37 cellular contexts compared by ENCODE assay signal in genomic region chr3:142424754-142425153, GRCh38.
"Had no signal": no experiment of that assay in that cellular context is flagged by ENCODE, and none has a peak within 500 bp of the region (broad histone marks: within the 10 kb centered on the region; RNA-seq: fewer than 3 reads in every experiment).

No MANE protein-coding gene starts in this region.

- H3K4me1 Mint-ChIP-seq: activated naive CD4-positive, alpha-beta T cell treated with anti-CD3 and anti-CD28 coated beads, Interleukin-2, amount 10 ng/mL, durations not matched to agents 7 days and 5 days; brain had no signal

- H3K27me3 Mint-ChIP-seq: activated naive CD4-positive, alpha-beta T cell treated with anti-CD3 and anti-CD28 coated beads, Interleukin-2, amount 10 ng/mL, durations not matched to agents 7 days and 5 days; activated naive CD4-positive, alpha-beta T cell treated with anti-CD3 and anti-CD28 coated beads, Interleukin-2, amount 50 U/mL, for 24 hours; activated naive CD8-positive, alpha-beta T cell; activated naive CD8-positive, alpha-beta T cell treated with anti-CD3 and anti-CD28 coated beads for 36 hours; activated naive CD8-positive, alpha-beta T cell treated with anti-CD3 and anti-CD28 coated beads, Interleukin-2, amount 10 ng/mL, durations not matched to agents 7 days and 5 days; activated naive CD8-positive, alpha-beta T cell treated with anti-CD3 and anti-CD28 coated beads, Interleukin-2, amount 50 U/mL, for 24 hours; activated T-cell treated with anti-CD3 and anti-CD28 coated beads, Interleukin-2, amount 50 U/mL, for 24 hours; activated T-helper 17 cell treated with anti-CD3 and anti-CD28 coated beads, Interleukin-2, amount 50 U/mL, for 72 hours; brain; central memory CD8-positive, alpha-beta T cell had no signal

- H3K4me3 Mint-ChIP-seq: activated naive CD4-positive, alpha-beta T cell treated with anti-CD3 and anti-CD28 coated beads for 36 hours; activated naive CD4-positive, alpha-beta T cell treated with anti-CD3 and anti-CD28 coated beads, Interleukin-2, amount 10 ng/mL, durations not matched to agents 7 days and 5 days; activated naive CD4-positive, alpha-beta T cell treated with anti-CD3 and anti-CD28 coated beads, Interleukin-2, amount 50 U/mL, for 24 hours; activated naive CD8-positive, alpha-beta T cell; activated naive CD8-positive, alpha-beta T cell treated with anti-CD3 and anti-CD28 coated beads for 36 hours; activated naive CD8-positive, alpha-beta T cell treated with anti-CD3 and anti-CD28 coated beads, Interleukin-2, amount 10 ng/mL, durations not matched to agents 7 days and 5 days; activated naive CD8-positive, alpha-beta T cell treated with anti-CD3 and anti-CD28 coated beads, Interleukin-2, amount 50 U/mL, for 24 hours; activated T-cell treated with anti-CD3 and anti-CD28 coated beads, Interleukin-2, amount 50 U/mL, for 24 hours; activated T-cell treated with anti-CD3 and anti-CD28 coated beads, Interleukin-2, amount 50 U/mL, for 4 hours; activated T-cell treated with anti-CD3 and anti-CD28 coated beads, Interleukin-2, amount 50 U/mL, for 72 hours; activated T-helper 1 cell treated with anti-CD3 and anti-CD28 coated beads, Interleukin-12 subunit alpha, Interleukin-12 subunit beta, Interleukin-2, Interleukin-4 antibody, amounts not matched to agents 30 ng/mL and 10 ng/mL and 1 ng/mL, durations not matched to agents 14 hours and 24 hours and 36 hours; activated T-helper 17 cell treated with anti-CD3 and anti-CD28 coated beads, Interleukin-2, amount 50 U/mL, for 72 hours; brain; central memory CD8-positive, alpha-beta T cell had no signal

- H3K9me3 ChIP-seq: adrenal gland, ascending aorta, body of pancreas, breast epithelium had no signal

- ATAC-seq: activated naive CD4-positive, alpha-beta T cell treated with anti-CD3 and anti-CD28 coated beads, Interleukin-2, amount 50 U/mL, for 72 hours; activated naive CD8-positive, alpha-beta T cell treated with anti-CD3 and anti-CD28 coated beads, Interleukin-2, amount 50 U/mL, for 24 hours; activated T-cell treated with anti-CD3 and anti-CD28 coated beads, Interleukin-2, amount 50 U/mL, for 4 hours; activated T-cell treated with anti-CD3 and anti-CD28 coated beads, Interleukin-2, amount 50 U/mL, for 72 hours; activated T-helper 17 cell treated with anti-CD3 and anti-CD28 coated beads, Interleukin-2, amount 50 U/mL, for 72 hours; body of pancreas had no signal

- DNase-seq: activated effector memory CD4-positive, alpha-beta T cell treated with anti-CD3 and anti-CD28 coated beads, Interleukin-2, amount 50 U/mL, for 16 hours; activated effector memory CD4-positive, alpha-beta T cell treated with Interleukin-2 at 50 U/mL for 16 hours; activated gamma-delta T cell; activated gamma-delta T cell treated with Interleukin-2 at 50 U/mL for 16 hours; activated naive CD4-positive, alpha-beta T cell; activated naive CD4-positive, alpha-beta T cell treated with anti-CD3 and anti-CD28 coated beads for 36 hours; activated naive CD4-positive, alpha-beta T cell treated with anti-CD3 and anti-CD28 coated beads, Interleukin-2, amount 10 ng/mL, durations not matched to agents 7 days and 5 days; activated naive CD4-positive, alpha-beta T cell treated with anti-CD3 and anti-CD28 coated beads, Interleukin-2, amount 50 U/mL, for 16 hours; activated naive CD4-positive, alpha-beta T cell treated with Interleukin-2 at 50 U/mL for 16 hours; activated naive CD8-positive, alpha-beta T cell treated with anti-CD3 and anti-CD28 coated beads for 36 hours; activated naive CD8-positive, alpha-beta T cell treated with anti-CD3 and anti-CD28 coated beads, Interleukin-2, amount 10 ng/mL, durations not matched to agents 7 days and 5 days; activated naive CD8-positive, alpha-beta T cell treated with anti-CD3 and anti-CD28 coated beads, Interleukin-2, amount 50 U/mL, for 24 hours; activated T-cell treated with anti-CD3 and anti-CD28 coated beads, Interleukin-2, amount 50 U/mL, for 24 hours; activated T-cell treated with anti-CD3 and anti-CD28 coated beads, Interleukin-2, amount 50 U/mL, for 4 hours; activated T-cell treated with anti-CD3 and anti-CD28 coated beads, Interleukin-2, amount 50 U/mL, for 48 hours; activated T-cell treated with anti-CD3 and anti-CD28 coated beads, Interleukin-2, amount 50 U/mL, for 72 hours; adrenal gland; amniotic stem cell; amygdala; anterior cingulate cortex; aorta; body of pancreas; brain microvascular endothelial cell; caudate nucleus; central memory CD4-positive, alpha-beta T cell; cerebellar nuclear complex had no signal

- H3K9me3 Mint-ChIP-seq: activated naive CD4-positive, alpha-beta T cell treated with anti-CD3 and anti-CD28 coated beads for 36 hours; activated naive CD4-positive, alpha-beta T cell treated with anti-CD3 and anti-CD28 coated beads, Interleukin-2, amount 10 ng/mL, durations not matched to agents 7 days and 5 days; activated naive CD4-positive, alpha-beta T cell treated with anti-CD3 and anti-CD28 coated beads, Interleukin-2, amount 50 U/mL, for 24 hours; activated naive CD4-positive, alpha-beta T cell treated with anti-CD3 and anti-CD28 coated beads, Interleukin-2, amount 50 U/mL, for 72 hours; activated naive CD8-positive, alpha-beta T cell treated with anti-CD3 and anti-CD28 coated beads for 36 hours; activated naive CD8-positive, alpha-beta T cell treated with anti-CD3 and anti-CD28 coated beads, Interleukin-2, amount 10 ng/mL, durations not matched to agents 7 days and 5 days; activated naive CD8-positive, alpha-beta T cell treated with anti-CD3 and anti-CD28 coated beads, Interleukin-2, amount 50 U/mL, for 24 hours; activated T-cell treated with anti-CD3 and anti-CD28 coated beads, Interleukin-2, amount 50 U/mL, for 24 hours; activated T-cell treated with anti-CD3 and anti-CD28 coated beads, Interleukin-2, amount 50 U/mL, for 4 hours; activated T-cell treated with anti-CD3 and anti-CD28 coated beads, Interleukin-2, amount 50 U/mL, for 72 hours; activated T-helper 1 cell treated with anti-CD3 and anti-CD28 coated beads, Interleukin-12 subunit alpha, Interleukin-12 subunit beta, Interleukin-2, Interleukin-4 antibody, amounts not matched to agents 30 ng/mL and 10 ng/mL and 1 ng/mL, durations not matched to agents 14 hours and 24 hours and 36 hours; activated T-helper 17 cell treated with anti-CD3 and anti-CD28 coated beads, Interleukin-2, amount 50 U/mL, for 72 hours; activated T-helper 2 cell treated with anti-CD3 and anti-CD28 coated beads, Interferon-gamma antibody, Interleukin-2, Interleukin-4, amounts not matched to agents 10 μg/mL and 5 μg/mL and 100 μg/mL, durations not matched to agents 14 hours and 24 hours and 36 hours; brain; central memory CD8-positive, alpha-beta T cell had no signal

- H3K4me3 ChIP-seq: adrenal gland, ascending aorta, body of pancreas, breast epithelium, cardiac muscle cell had no signal

- H3K27ac Mint-ChIP-seq: activated naive CD4-positive, alpha-beta T cell treated with anti-CD3 and anti-CD28 coated beads for 36 hours; activated naive CD4-positive, alpha-beta T cell treated with anti-CD3 and anti-CD28 coated beads, Interleukin-2, amount 10 ng/mL, durations not matched to agents 7 days and 5 days; activated naive CD4-positive, alpha-beta T cell treated with anti-CD3 and anti-CD28 coated beads, Interleukin-2, amount 50 U/mL, for 24 hours; activated naive CD4-positive, alpha-beta T cell treated with anti-CD3 and anti-CD28 coated beads, Interleukin-2, amount 50 U/mL, for 72 hours; activated naive CD8-positive, alpha-beta T cell; activated naive CD8-positive, alpha-beta T cell treated with anti-CD3 and anti-CD28 coated beads for 36 hours; activated naive CD8-positive, alpha-beta T cell treated with anti-CD3 and anti-CD28 coated beads, Interleukin-2, amount 10 ng/mL, durations not matched to agents 7 days and 5 days; activated naive CD8-positive, alpha-beta T cell treated with anti-CD3 and anti-CD28 coated beads, Interleukin-2, amount 50 U/mL, for 24 hours; activated T-cell treated with anti-CD3 and anti-CD28 coated beads, Interleukin-2, amount 50 U/mL, for 24 hours; activated T-cell treated with anti-CD3 and anti-CD28 coated beads, Interleukin-2, amount 50 U/mL, for 72 hours; activated T-helper 1 cell treated with anti-CD3 and anti-CD28 coated beads, Interleukin-12 subunit alpha, Interleukin-12 subunit beta, Interleukin-2, Interleukin-4 antibody, amounts not matched to agents 30 ng/mL and 10 ng/mL and 1 ng/mL, durations not matched to agents 14 hours and 24 hours and 36 hours; activated T-helper 17 cell treated with anti-CD3 and anti-CD28 coated beads, Interleukin-2, amount 50 U/mL, for 72 hours; activated T-helper 2 cell treated with anti-CD3 and anti-CD28 coated beads, Interferon-gamma antibody, Interleukin-2, Interleukin-4, amounts not matched to agents 10 μg/mL and 5 μg/mL and 100 μg/mL, durations not matched to agents 14 hours and 24 hours and 36 hours; brain had no signal
